Comparison of ENCODE assay signal across 21 cellular contexts in the genomic region with DNA sequence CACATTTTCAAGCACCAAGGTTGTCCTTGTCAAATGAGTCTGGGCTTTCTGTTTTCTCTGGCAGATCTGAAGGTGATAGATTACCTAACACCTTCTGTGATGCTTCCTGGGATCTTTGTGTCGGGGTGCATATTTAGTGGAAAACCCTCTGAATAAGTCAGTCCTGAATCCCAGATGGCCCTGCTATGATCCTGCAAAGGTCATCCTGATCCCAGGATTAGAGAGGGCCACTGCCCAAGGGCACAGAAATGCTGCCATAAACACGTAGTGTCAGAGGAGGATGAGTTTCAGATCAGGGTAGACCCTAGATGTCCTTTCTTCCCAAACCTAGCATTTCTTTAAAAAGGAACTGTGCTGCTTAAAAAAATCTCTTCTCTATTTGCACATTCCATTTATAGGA. TPM values are rescaled to one million over a fixed set of nuclear protein-coding genes. Genes with fewer than 3 reads are reported as not detected.
"Had no signal": no experiment of that assay in that cellular context is flagged by ENCODE, and none has a peak within 500 bp of the region (broad histone marks: within the 10 kb centered on the region; RNA-seq: fewer than 3 reads in every experiment).

No MANE protein-coding gene starts in this region.

- H3K9me3 ChIP-seq: Peyer's patch, SJSA1 had no signal

- DNase-seq: activated CD4-positive, alpha-beta T cell treated with anti-CD3 and anti-CD28 coated beads for 48 hours; activated CD4-positive, alpha-beta T cell treated with anti-CD3 and anti-CD28 coated beads, Interleukin-2, amount 50 U/mL, for 48 hours; activated CD8-positive, alpha-beta memory T cell treated with anti-CD3 and anti-CD28 coated beads, Interleukin-2, amount 10 ng/mL, durations not matched to agents 7 days and 5 days; activated effector memory CD4-positive, alpha-beta T cell treated with Interleukin-2 at 50 U/mL for 16 hours; activated naive CD4-positive, alpha-beta T cell; activated T-cell treated with anti-CD3 and anti-CD28 coated beads, Interleukin-2, amount 50 U/mL, for 24 hours; aorta; KBM-7; NCI-H1092; NCI-H2107; NCI-H510A; NCI-H526 treated with DMSO at 0.1 percent for 48 hours; Peyer's patch; T-helper 1 cell had no signal

- ATAC-seq: activated CD4-positive, CD25-positive, alpha-beta regulatory T cell treated with anti-CD3 and anti-CD28 coated beads, Interleukin-2, amount 50 U/mL, for 24 hours; activated CD8-positive, alpha-beta memory T cell treated with anti-CD3 and anti-CD28 coated beads, Interleukin-2, amount 10 ng/mL, durations not matched to agents 7 days and 5 days had no signal

- H3K36me3 ChIP-seq: Peyer's patch had no signal

- H3K4me1 ChIP-seq: Peyer's patch, SJSA1 had no signal

- H3K27ac ChIP-seq: Peyer's patch, RWPE1, SJSA1 had no signal

- H3K4me3 ChIP-seq: Peyer's patch, SJSA1 had no signal

- H3K27me3 ChIP-seq: Peyer's patch, SJSA1 had no signal

RNA-seq across cellular contexts. Expression of gene AGR2, which starts 19.0 kb away (rescaled TPM):
- total RNA-seq: activated CD8-positive, alpha-beta memory T cell treated with anti-CD3 and anti-CD28 coated beads, Interleukin-2, amount 10 ng/mL, durations not matched to agents 7 days and 5 days; activated T-helper 1 cell treated with anti-CD3 and anti-CD28 coated beads, Interleukin-12 subunit alpha, Interleukin-12 subunit beta, Interleukin-2, Interleukin-4 antibody, amounts not matched to agents 30 ng/mL and 10 ng/mL and 1 ng/mL, durations not matched to agents 14 hours and 24 hours and 36 hours; aorta; LHCN-M2; M059J; SJSA1; T-helper 2 cell treated with Interferon-gamma antibody and Interleukin-4, amounts not matched to agents 100 ng/mL and 5 ng/mL, for 36 hours had no signal
